Comparison of ENCODE assay signal across 18 cellular contexts in the genomic region with DNA sequence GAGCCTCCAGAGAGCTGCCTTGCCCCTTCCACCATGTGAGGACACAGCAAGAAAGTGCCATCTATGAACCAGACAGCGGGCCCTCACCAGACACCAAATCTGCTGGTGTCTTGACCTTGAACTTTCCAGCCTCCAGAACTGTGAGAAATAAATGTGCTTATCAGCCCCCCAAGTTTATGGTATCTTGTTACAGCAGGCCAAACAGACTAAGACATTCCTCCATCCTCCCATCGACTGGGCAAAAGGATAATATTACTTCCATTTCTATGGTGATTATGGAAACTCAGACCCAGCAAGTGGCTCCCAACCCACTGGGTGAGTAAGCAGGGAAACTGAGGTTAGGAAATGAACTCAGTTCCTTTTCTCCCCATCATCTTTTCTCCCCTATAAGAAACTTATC.
"Had no signal": no experiment of that assay in that cellular context is flagged by ENCODE, and none has a peak within 500 bp of the region (broad histone marks: within the 10 kb centered on the region; RNA-seq: fewer than 3 reads in every experiment).

No MANE protein-coding gene starts in this region.

- H3K36me3 ChIP-seq: gastroesophageal sphincter, heart right ventricle, pancreas, right lobe of liver, thyroid gland had no signal

- H3K4me3 ChIP-seq: gastroesophageal sphincter, heart right ventricle, pancreas, right lobe of liver, thyroid gland had no signal

- H3K27ac ChIP-seq: heart right ventricle, pancreas, right lobe of liver, thyroid gland had no signal

- DNase-seq: activated CD4-positive, alpha-beta T cell treated with anti-CD3 and anti-CD28 coated beads, Interleukin-2, amount 50 U/mL, for 48 hours; activated gamma-delta T cell; amniotic stem cell; central memory CD4-positive, alpha-beta T cell; cortex of kidney; effector CD4-positive, alpha-beta T cell; heart right ventricle; kidney glomerular epithelial cell; left ventricle myocardium superior; naive thymus-derived CD4-positive, alpha-beta T cell; pancreas; right lobe of liver; small intestine; stimulated activated CD4-positive, alpha-beta T cell treated with anti-CD3 and anti-CD28 coated beads, Interleukin-4, amount 100 ng/mL, for 1 hour; thyroid gland had no signal

- H3K27me3 ChIP-seq: gastroesophageal sphincter, pancreas, right lobe of liver, thyroid gland had no signal

- ATAC-seq: esophagus mucosa; gastroesophageal sphincter; heart right ventricle; left ventricle myocardium superior; naive thymus-derived CD4-positive, alpha-beta T cell; pancreas; right lobe of liver; stimulated activated effector memory CD8-positive, alpha-beta T cell treated with anti-CD3 and anti-CD28 coated beads, Interleukin-12 subunit alpha, Interleukin-12 subunit beta, amount 100 ng/mL, for 72 hours had no signal

- H3K4me1 ChIP-seq: pancreas, right lobe of liver had no signal

- H3K9me3 ChIP-seq: gastroesophageal sphincter, heart right ventricle, pancreas, right lobe of liver, thyroid gland had no signal
